ENCODE assay signal across 22 cellular contexts in the genomic region with DNA sequence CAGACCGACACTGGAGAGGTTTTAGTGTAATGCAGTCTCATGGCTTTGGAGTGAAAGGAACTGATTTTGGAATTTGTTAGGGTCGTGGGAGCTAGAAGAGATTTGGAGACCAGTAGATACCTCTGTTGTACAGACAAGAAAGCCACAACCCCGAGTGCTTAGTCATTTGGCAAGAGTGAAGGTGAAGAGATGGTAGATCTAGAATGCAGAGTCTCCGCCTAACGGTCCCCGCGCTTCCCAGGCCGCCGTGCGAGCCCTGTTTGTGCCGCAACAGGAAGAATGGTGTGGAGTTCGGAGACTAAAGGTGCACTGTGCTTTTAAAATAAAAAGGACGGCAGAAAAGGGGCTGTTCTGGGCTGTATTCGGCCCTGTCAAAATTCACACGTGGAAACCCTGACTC.
"Had no signal": no experiment of that assay in that cellular context is flagged by ENCODE, and none has a peak within 500 bp of the region (broad histone marks: within the 10 kb centered on the region; RNA-seq: fewer than 3 reads in every experiment).

No MANE protein-coding gene starts in this region.

- DNase-seq: effector CD4-positive, alpha-beta T cell; mucosa of descending colon; naive B cell; right lobe of liver; small intestine; stimulated activated CD4-positive, alpha-beta T cell treated with anti-CD3 and anti-CD28 coated beads, Interleukin-15, amount 100 ng/mL, for 24 hours; stimulated activated CD4-positive, alpha-beta T cell treated with anti-CD3 and anti-CD28 coated beads, Interleukin-2, amount 100 ng/mL, for 48 hours; stimulated activated naive B cell treated with anti-CD40 and anti-IgM and Interleukin-4, amounts not matched to agents 10 μg/mL and 1 μg/mL and 100 μg/mL, for 72 hours; upper lobe of right lung; uterus had no signal

- H3K4me1 Mint-ChIP-seq: mesothelial cell of epicardium had no signal

- FAIRE-seq: frontal cortex, keratinocyte, small intestine had no signal

- H3K9me3 ChIP-seq: mucosa of descending colon, right lobe of liver, thoracic aorta, upper lobe of right lung, uterus had no signal

- H3K36me3 Mint-ChIP-seq: mesothelial cell of epicardium; natural killer cell treated with Interleukin-12 subunit alpha and Interleukin-12 subunit beta and Interleukin-15 and Interleukin-18, amount 100 ng/mL, for 72 hours; neural progenitor cell had no signal

- H3K27ac Mint-ChIP-seq: memory B cell; mesothelial cell of epicardium; natural killer cell treated with Interleukin-12 subunit alpha and Interleukin-12 subunit beta and Interleukin-15 and Interleukin-18, amount 100 ng/mL, for 72 hours; neural progenitor cell; stimulated activated naive B cell treated with anti-CD40 and anti-IgM and Interleukin-4, amounts not matched to agents 10 μg/mL and 1 μg/mL and 100 μg/mL, for 72 hours; stimulated activated naive CD8-positive, alpha-beta T cell treated with anti-CD3 and anti-CD28 coated beads, Interleukin-15, Interleukin-2, amounts not matched to agents 100 ng/mL and 50 ng/mL, for 24 hours had no signal

- H3K4me1 ChIP-seq: neural progenitor cell, right lobe of liver, tibial nerve, upper lobe of right lung, uterus had no signal

- H3K4me2 ChIP-seq: neural progenitor cell had no signal

- H3K27me3 Mint-ChIP-seq: memory B cell; stimulated activated naive CD8-positive, alpha-beta T cell treated with anti-CD3 and anti-CD28 coated beads, Interleukin-15, Interleukin-2, amounts not matched to agents 100 ng/mL and 50 ng/mL, for 24 hours had no signal

- H3K9me3 Mint-ChIP-seq: mesothelial cell of epicardium; natural killer cell treated with Interleukin-12 subunit alpha and Interleukin-12 subunit beta and Interleukin-15 and Interleukin-18, amount 100 ng/mL, for 72 hours; stimulated activated naive CD8-positive, alpha-beta T cell treated with anti-CD3 and anti-CD28 coated beads, Interleukin-15, Interleukin-2, amounts not matched to agents 100 ng/mL and 50 ng/mL, for 24 hours had no signal

- ATAC-seq: mucosa of descending colon; natural killer cell treated with Interleukin-12 subunit alpha and Interleukin-12 subunit beta and Interleukin-15 and Interleukin-18, amount 100 ng/mL, for 72 hours; right lobe of liver; stimulated activated naive B cell treated with anti-CD40 and anti-IgM and Interleukin-4, amounts not matched to agents 10 μg/mL and 1 μg/mL and 100 μg/mL, for 72 hours; upper lobe of right lung had no signal

- H3K9ac ChIP-seq: neural progenitor cell, parathyroid adenoma had no signal

- H3K4me3 ChIP-seq: dorsolateral prefrontal cortex, lung, mucosa of descending colon, neural progenitor cell, right lobe of liver, thoracic aorta, tibial nerve, upper lobe of right lung, uterus had no signal

- H2AFZ ChIP-seq: neural progenitor cell, parathyroid adenoma had no signal

- H3K27me3 ChIP-seq: neural progenitor cell, right lobe of liver, tibial nerve, upper lobe of right lung, uterus had no signal

- H3K36me3 ChIP-seq: neural progenitor cell, right lobe of liver, thoracic aorta, tibial nerve, upper lobe of right lung, uterus had no signal

- H3K27ac ChIP-seq: neural progenitor cell, parathyroid adenoma, right lobe of liver, thoracic aorta, tibial nerve, upper lobe of right lung, uterus had no signal

- H3K4me3 Mint-ChIP-seq: memory B cell; mesothelial cell of epicardium; naive B cell; natural killer cell treated with Interleukin-12 subunit alpha and Interleukin-12 subunit beta and Interleukin-15 and Interleukin-18, amount 100 ng/mL, for 72 hours; neural progenitor cell; stimulated activated naive B cell treated with anti-CD40 and anti-IgM and Interleukin-4, amounts not matched to agents 10 μg/mL and 1 μg/mL and 100 μg/mL, for 72 hours; stimulated activated naive CD8-positive, alpha-beta T cell treated with anti-CD3 and anti-CD28 coated beads, Interleukin-15, Interleukin-2, amounts not matched to agents 100 ng/mL and 50 ng/mL, for 24 hours had no signal
